ENCODE assay signal across 14 cellular contexts in the genomic region with DNA sequence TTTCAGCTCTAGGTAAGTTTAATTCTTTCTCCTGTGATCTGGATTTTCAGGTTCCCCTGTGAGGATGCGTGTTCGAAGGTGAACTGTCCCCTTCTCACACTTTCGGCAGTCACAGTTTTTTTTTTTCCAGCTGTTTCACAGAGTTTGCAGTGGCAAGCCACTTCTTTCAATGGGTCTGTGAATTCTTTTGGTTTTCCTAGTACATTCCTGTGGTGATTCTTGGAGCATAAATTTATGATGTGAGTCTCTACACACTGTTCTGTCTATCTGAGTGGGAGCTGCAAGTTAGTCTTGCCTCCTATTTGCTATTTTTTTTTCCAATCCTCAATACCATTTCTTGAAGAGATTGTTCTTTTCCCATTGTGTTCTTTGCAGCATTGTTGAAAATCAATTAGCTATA.
"Had no signal": no experiment of that assay in that cellular context is flagged by ENCODE, and none has a peak within 500 bp of the region (broad histone marks: within the 10 kb centered on the region; RNA-seq: fewer than 3 reads in every experiment).

No MANE protein-coding gene starts in this region.

- H3K27ac ChIP-seq: gastroesophageal sphincter, prostate gland, right lobe of liver had no signal

- H3K4me3 Mint-ChIP-seq: activated CD4-positive, alpha-beta T cell treated with anti-CD3 and anti-CD28 coated beads, Interleukin-2, amount 10 ng/mL, durations not matched to agents 7 days and 5 days; activated naive CD8-positive, alpha-beta T cell; natural killer cell; T-cell had no signal

- H3K27me3 ChIP-seq: gastroesophageal sphincter, right lobe of liver had no signal

- ATAC-seq: gastroesophageal sphincter, left lobe of liver, natural killer cell, right lobe of liver had no signal

- H3K4me3 ChIP-seq: gastroesophageal sphincter, prostate gland, right lobe of liver had no signal

- H3K36me3 ChIP-seq: gastroesophageal sphincter, prostate gland, right lobe of liver had no signal

- DNase-seq: activated CD4-positive, alpha-beta T cell treated with anti-CD3 and anti-CD28 coated beads, Interleukin-2, amount 10 ng/mL, durations not matched to agents 7 days and 5 days; activated CD8-positive, alpha-beta memory T cell treated with anti-CD3 and anti-CD28 coated beads for 24 hours; activated gamma-delta T cell treated with Interleukin-2 at 50 U/mL for 16 hours; erythroblast; islet precursor cell; natural killer cell; stimulated activated CD4-positive, alpha-beta T cell treated with anti-CD3 and anti-CD28 coated beads, Interleukin-1b, Interleukin-23, amount 100 ng/mL, for 48 hours; T-cell; T-helper 9 cell had no signal

- H3K4me1 ChIP-seq: gastroesophageal sphincter, prostate gland, right lobe of liver had no signal

- H3K36me3 Mint-ChIP-seq: activated naive CD8-positive, alpha-beta T cell; T-cell had no signal

- H3K4me1 Mint-ChIP-seq: activated CD4-positive, alpha-beta T cell treated with anti-CD3 and anti-CD28 coated beads, Interleukin-2, amount 10 ng/mL, durations not matched to agents 7 days and 5 days; natural killer cell; T-cell had no signal

- H3K27ac Mint-ChIP-seq: activated CD4-positive, alpha-beta T cell treated with anti-CD3 and anti-CD28 coated beads, Interleukin-2, amount 10 ng/mL, durations not matched to agents 7 days and 5 days; activated naive CD8-positive, alpha-beta T cell; natural killer cell; T-cell had no signal

- H3K9me3 Mint-ChIP-seq: activated CD4-positive, alpha-beta T cell treated with anti-CD3 and anti-CD28 coated beads, Interleukin-2, amount 10 ng/mL, durations not matched to agents 7 days and 5 days had no signal

- H3K27me3 Mint-ChIP-seq: activated CD4-positive, alpha-beta T cell treated with anti-CD3 and anti-CD28 coated beads, Interleukin-2, amount 10 ng/mL, durations not matched to agents 7 days and 5 days; activated naive CD8-positive, alpha-beta T cell; T-cell had no signal

- H3K9me3 ChIP-seq: prostate gland, right lobe of liver had no signal
